Comparison of ENCODE assay signal across 1 cellular context in genomic region chr1:203626910-203627246, GRCh38.
TF ChIP-seq lines count a peak whose summit lies in the region.

No MANE protein-coding gene starts in this region.

TF ChIP-seq in K562, 482 proteins besides CTCF, POLR2A, EP300 and RAD21 (continued from another document):
- TF ChIP-seq REST (CRISPR knock-in tag; IDR thresholded peaks at IDR 0.05; ENCODE audit: low read depth), result 0 out of 2 replicates have a peak, but pooled peaks have one; percentile 27
- no peak for TF ChIP-seq CREB1 (IDR thresholded peaks at IDR 0.05)
- no peak for TF ChIP-seq CREB1 (CRISPR knock-in tag; IDR thresholded peaks at IDR 0.05)
- TF ChIP-seq NR2C1 (IDR thresholded peaks at IDR 0.05), result no peak
- TF ChIP-seq NR2C1 (tag; IDR thresholded peaks at IDR 0.05), result no peak
- TF ChIP-seq, protein P1, sequence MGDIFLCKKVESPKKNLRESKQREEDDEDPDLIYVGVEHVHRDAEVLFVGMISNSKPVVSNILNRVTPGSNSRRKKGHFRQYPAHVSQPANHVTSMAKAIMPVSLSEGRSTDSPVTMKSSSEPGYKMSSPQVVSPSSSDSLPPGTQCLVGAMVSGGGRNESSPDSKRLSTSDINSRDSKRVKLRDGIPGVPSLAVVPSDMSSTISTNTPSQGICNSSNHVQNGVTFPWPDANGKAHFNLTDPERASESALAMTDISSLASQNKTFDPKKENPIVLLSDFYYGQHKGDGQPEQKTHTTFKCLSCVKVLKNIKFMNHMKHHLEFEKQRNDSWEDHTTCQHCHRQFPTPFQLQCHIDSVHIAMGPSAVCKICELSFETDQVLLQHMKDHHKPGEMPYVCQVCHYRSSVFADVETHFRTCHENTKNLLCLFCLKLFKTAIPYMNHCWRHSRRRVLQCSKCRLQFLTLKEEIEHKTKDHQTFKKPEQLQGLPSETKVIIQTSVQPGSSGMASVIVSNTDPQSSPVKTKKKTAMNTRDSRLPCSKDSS (IDR thresholded peaks at IDR 0.05; ENCODE audit: low read depth, partially characterized antibody), result no peak
- TF ChIP-seq CHD1 (IDR thresholded peaks at IDR 0.05; ENCODE audit: low read length), result peak; percentile 51
- 0 out of 2 replicates have a peak, but pooled peaks have one; percentile 13 for TF ChIP-seq GABPB1 (CRISPR knock-in tag; IDR thresholded peaks at IDR 0.05)
- TF ChIP-seq GABPB2 (CRISPR knock-in tag; conservative IDR thresholded peaks at IDR 0.05), result no peak
